ENCODE assay signal across 8 cellular contexts in genomic region chr5:157859227-157859575, GRCh38. TPM values are rescaled to one million over a fixed set of nuclear protein-coding genes. Genes with fewer than 3 reads are reported as not detected.
DNase-seq lines count a peak whose midpoint lies in the region; ATAC-seq and TF ChIP-seq lines count a peak whose summit lies in the region.

No MANE protein-coding gene starts in this region.

- intact Hi-C loops in activated T-helper 1 cell treated with anti-CD3 and anti-CD28 coated beads, Interleukin-12 subunit alpha, Interleukin-12 subunit beta, Interleukin-2, Interleukin-4 antibody, amounts not matched to agents 30 ng/mL and 10 ng/mL and 1 ng/mL, durations not matched to agents 14 hours and 24 hours and 36 hours (cut with micrococcal nuclease): loop anchor here (1.0 to 5.0 kb wide), 11 partner anchors 116 to 1598 kb away; partner anchors contain the start of genes LSM11 and THG1L

- ATAC-seq in stimulated activated memory B cell treated with anti-CD40 and anti-IgM and Interleukin-4, amounts not matched to agents 10 μg/mL and 1 μg/mL and 100 μg/mL, for 72 hours: no peak
- ATAC-seq in HG02870 (IDR thresholded peaks at IDR 0.05; ENCODE audit: unreplicated experiment): no peak

- DNase-seq in HL-60 (ENCODE audit: low read depth in 1 of 2, low spot score in 1 of 2) (no peak), NCI-H2196 (lab: John Stamatoyannopoulos, UW; ENCODE audit: unreplicated experiment) (no peak), HUDEP-2 (lab: John Stamatoyannopoulos, UW; ENCODE audit: unreplicated experiment in 76 of 76) (no peak), NK-92 (lab: John Stamatoyannopoulos, UW; ENCODE audit: unreplicated experiment) (no peak)
- no peak for DNase-seq in activated T-helper 1 cell treated with anti-CD3 and anti-CD28 coated beads, Interleukin-12 subunit alpha, Interleukin-12 subunit beta, Interleukin-2, Interleukin-4 antibody, amounts not matched to agents 30 ng/mL and 10 ng/mL and 1 ng/mL, durations not matched to agents 14 hours and 24 hours and 36 hours (ENCODE audit: low spot score)

- H3K4me3 ChIP-seq in HL-60 (replicated peaks; ENCODE audit: insufficient read depth, low read length) (peak overlapping the region; percentile 79), iPS-11a (ENCODE audit: low read depth, low read length) (peak overlapping the region; percentile 89)

- peak overlapping the region; percentile 92 for H3K27ac Mint-ChIP-seq in activated T-helper 1 cell treated with anti-CD3 and anti-CD28 coated beads, Interleukin-12 subunit alpha, Interleukin-12 subunit beta, Interleukin-2, Interleukin-4 antibody, amounts not matched to agents 30 ng/mL and 10 ng/mL and 1 ng/mL, durations not matched to agents 14 hours and 24 hours and 36 hours
- peak overlapping the region; percentile 99 for H3K27ac Mint-ChIP-seq in stimulated activated memory B cell treated with anti-CD40 and anti-IgM and Interleukin-4, amounts not matched to agents 10 μg/mL and 1 μg/mL and 100 μg/mL, for 72 hours

- H3K27ac ChIP-seq in HL-60 (replicated peaks): peak overlapping the region; percentile 89

- H3K4me3 Mint-ChIP-seq in activated T-helper 1 cell treated with anti-CD3 and anti-CD28 coated beads, Interleukin-12 subunit alpha, Interleukin-12 subunit beta, Interleukin-2, Interleukin-4 antibody, amounts not matched to agents 30 ng/mL and 10 ng/mL and 1 ng/mL, durations not matched to agents 14 hours and 24 hours and 36 hours: peak overlapping the region; percentile 90
- peak overlapping the region; percentile 99 for H3K4me3 Mint-ChIP-seq in stimulated activated memory B cell treated with anti-CD40 and anti-IgM and Interleukin-4, amounts not matched to agents 10 μg/mL and 1 μg/mL and 100 μg/mL, for 72 hours

- no peaks in the 10 kb centered on the region for H3K27me3 ChIP-seq in HL-60 (ENCODE audit: insufficient read depth, poor library complexity, severe bottlenecking)

- H3K4me1 Mint-ChIP-seq in activated T-helper 1 cell treated with anti-CD3 and anti-CD28 coated beads, Interleukin-12 subunit alpha, Interleukin-12 subunit beta, Interleukin-2, Interleukin-4 antibody, amounts not matched to agents 30 ng/mL and 10 ng/mL and 1 ng/mL, durations not matched to agents 14 hours and 24 hours and 36 hours (ENCODE audit: low read depth): peaks cover 66% of the 10 kb centered on the region
- peaks cover 75% of the 10 kb centered on the region for H3K4me1 Mint-ChIP-seq in stimulated activated memory B cell treated with anti-CD40 and anti-IgM and Interleukin-4, amounts not matched to agents 10 μg/mL and 1 μg/mL and 100 μg/mL, for 72 hours

- H3K9me3 Mint-ChIP-seq in activated T-helper 1 cell treated with anti-CD3 and anti-CD28 coated beads, Interleukin-12 subunit alpha, Interleukin-12 subunit beta, Interleukin-2, Interleukin-4 antibody, amounts not matched to agents 30 ng/mL and 10 ng/mL and 1 ng/mL, durations not matched to agents 14 hours and 24 hours and 36 hours: no peaks in the 10 kb centered on the region
- no peaks in the 10 kb centered on the region for H3K9me3 Mint-ChIP-seq in stimulated activated memory B cell treated with anti-CD40 and anti-IgM and Interleukin-4, amounts not matched to agents 10 μg/mL and 1 μg/mL and 100 μg/mL, for 72 hours

- H3K36me3 Mint-ChIP-seq in activated T-helper 1 cell treated with anti-CD3 and anti-CD28 coated beads, Interleukin-12 subunit alpha, Interleukin-12 subunit beta, Interleukin-2, Interleukin-4 antibody, amounts not matched to agents 30 ng/mL and 10 ng/mL and 1 ng/mL, durations not matched to agents 14 hours and 24 hours and 36 hours (ENCODE audit: low read depth): peaks cover 12% of the 10 kb centered on the region
- peaks cover 6% of the 10 kb centered on the region for H3K36me3 Mint-ChIP-seq in stimulated activated memory B cell treated with anti-CD40 and anti-IgM and Interleukin-4, amounts not matched to agents 10 μg/mL and 1 μg/mL and 100 μg/mL, for 72 hours

- TF ChIP-seq CTCF in HL-60 (IDR thresholded peaks at IDR 0.05; ENCODE audit: insufficient read depth, low read length): no peak

- no peaks in the 10 kb centered on the region for H3K27me3 Mint-ChIP-seq in activated T-helper 1 cell treated with anti-CD3 and anti-CD28 coated beads, Interleukin-12 subunit alpha, Interleukin-12 subunit beta, Interleukin-2, Interleukin-4 antibody, amounts not matched to agents 30 ng/mL and 10 ng/mL and 1 ng/mL, durations not matched to agents 14 hours and 24 hours and 36 hours (ENCODE audit: insufficient read depth)
- no peaks in the 10 kb centered on the region for H3K27me3 Mint-ChIP-seq in stimulated activated memory B cell treated with anti-CD40 and anti-IgM and Interleukin-4, amounts not matched to agents 10 μg/mL and 1 μg/mL and 100 μg/mL, for 72 hours

RNA-seq across cellular contexts. Expression of gene CLINT1, which starts 0.3 kb away (rescaled TPM):
- total RNA-seq in activated T-helper 1 cell treated with anti-CD3 and anti-CD28 coated beads, Interleukin-12 subunit alpha, Interleukin-12 subunit beta, Interleukin-2, Interleukin-4 antibody, amounts not matched to agents 30 ng/mL and 10 ng/mL and 1 ng/mL, durations not matched to agents 14 hours and 24 hours and 36 hours: 90.5 and 93.1 TPM in 2 replicates
